ENCODE assay signal across 1 cellular context in the genomic region with DNA sequence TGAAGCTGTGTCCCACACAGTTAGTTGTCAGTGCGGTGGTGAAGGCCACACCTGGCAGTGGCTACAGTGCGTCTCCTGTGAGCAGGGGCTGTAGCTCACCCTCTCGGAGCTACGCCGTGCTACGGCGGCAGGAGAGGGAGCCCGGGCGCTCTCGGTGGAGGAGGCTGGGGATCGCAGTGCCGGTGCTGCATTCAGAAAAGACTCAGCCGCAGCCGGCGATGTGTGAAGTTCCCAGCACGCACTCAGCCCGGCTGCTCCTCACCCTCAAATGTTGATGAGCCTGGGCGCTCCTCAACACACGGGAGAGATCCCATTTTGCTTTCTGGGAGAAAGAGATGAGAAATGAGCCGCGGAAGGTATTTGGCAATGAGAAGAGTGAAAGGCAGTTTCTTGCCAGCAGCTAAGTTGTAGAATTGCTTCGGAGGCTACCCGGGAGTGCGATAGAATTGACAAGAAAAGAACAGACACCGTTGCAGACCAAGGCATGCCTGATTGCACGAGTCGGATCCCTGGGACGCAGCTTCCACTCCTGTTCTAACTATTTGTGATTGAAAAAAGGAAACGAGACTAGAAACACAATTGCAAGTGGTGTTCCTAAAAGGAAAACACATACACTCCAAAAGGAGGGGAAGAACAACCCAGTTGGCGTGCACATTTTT.
TF ChIP-seq lines count a peak whose summit lies in the region.

A gene (plus strand): TSS at position 194 of the 659 bp plus-strand sequence. CDS start 34,463 bp downstream, outside the sequence.

TF ChIP-seq in WTC11, 78 proteins besides CTCF, POLR2A, EP300 and RAD21 (continued from another document):
- TF ChIP-seq, protein P1, sequence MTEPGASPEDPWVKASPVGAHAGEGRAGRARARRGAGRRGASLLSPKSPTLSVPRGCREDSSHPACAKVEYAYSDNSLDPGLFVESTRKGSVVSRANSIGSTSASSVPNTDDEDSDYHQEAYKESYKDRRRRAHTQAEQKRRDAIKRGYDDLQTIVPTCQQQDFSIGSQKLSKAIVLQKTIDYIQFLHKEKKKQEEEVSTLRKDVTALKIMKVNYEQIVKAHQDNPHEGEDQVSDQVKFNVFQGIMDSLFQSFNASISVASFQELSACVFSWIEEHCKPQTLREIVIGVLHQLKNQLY (CRISPR knock-in tag; IDR thresholded peaks at IDR 0.05): no peak
- no peak for TF ChIP-seq ZNF423 (CRISPR knock-in tag; IDR thresholded peaks at IDR 0.05)
- no peak for TF ChIP-seq TCF7 (CRISPR knock-in tag; IDR thresholded peaks at IDR 0.05; ENCODE audit: low read depth)
- TF ChIP-seq SP1 (CRISPR knock-in tag; conservative IDR thresholded peaks at IDR 0.05): no peak
- TF ChIP-seq FOXK1 (CRISPR knock-in tag; IDR thresholded peaks at IDR 0.05): 0 out of 2 replicates have a peak, but pooled peaks have one; percentile 22
- peak; percentile 34; the same call in 1 of the 2 replicates for TF ChIP-seq CREM (CRISPR knock-in tag; IDR thresholded peaks at IDR 0.05)
- TF ChIP-seq HMGA2 (CRISPR knock-in tag; IDR thresholded peaks at IDR 0.05): no peak
- 0 out of 2 replicates have a peak, but pooled peaks have one; percentile 41 for TF ChIP-seq ZNF138 (CRISPR knock-in tag; conservative IDR thresholded peaks at IDR 0.05)
- no peak for TF ChIP-seq ZNF263 (CRISPR knock-in tag; IDR thresholded peaks at IDR 0.05; ENCODE audit: low read depth)
- TF ChIP-seq, protein P2, sequence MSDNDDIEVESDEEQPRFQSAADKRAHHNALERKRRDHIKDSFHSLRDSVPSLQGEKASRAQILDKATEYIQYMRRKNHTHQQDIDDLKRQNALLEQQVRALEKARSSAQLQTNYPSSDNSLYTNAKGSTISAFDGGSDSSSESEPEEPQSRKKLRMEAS (CRISPR knock-in tag; IDR thresholded peaks at IDR 0.05): peak; percentile 82
- TF ChIP-seq, protein P3, sequence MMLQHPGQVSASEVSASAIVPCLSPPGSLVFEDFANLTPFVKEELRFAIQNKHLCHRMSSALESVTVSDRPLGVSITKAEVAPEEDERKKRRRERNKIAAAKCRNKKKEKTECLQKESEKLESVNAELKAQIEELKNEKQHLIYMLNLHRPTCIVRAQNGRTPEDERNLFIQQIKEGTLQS (CRISPR knock-in tag; conservative IDR thresholded peaks at IDR 0.05): no peak
- TF ChIP-seq, protein P4, sequence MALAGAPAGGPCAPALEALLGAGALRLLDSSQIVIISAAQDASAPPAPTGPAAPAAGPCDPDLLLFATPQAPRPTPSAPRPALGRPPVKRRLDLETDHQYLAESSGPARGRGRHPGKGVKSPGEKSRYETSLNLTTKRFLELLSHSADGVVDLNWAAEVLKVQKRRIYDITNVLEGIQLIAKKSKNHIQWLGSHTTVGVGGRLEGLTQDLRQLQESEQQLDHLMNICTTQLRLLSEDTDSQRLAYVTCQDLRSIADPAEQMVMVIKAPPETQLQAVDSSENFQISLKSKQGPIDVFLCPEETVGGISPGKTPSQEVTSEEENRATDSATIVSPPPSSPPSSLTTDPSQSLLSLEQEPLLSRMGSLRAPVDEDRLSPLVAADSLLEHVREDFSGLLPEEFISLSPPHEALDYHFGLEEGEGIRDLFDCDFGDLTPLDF (CRISPR knock-in tag; IDR thresholded peaks at IDR 0.05): no peak
